In genomic region chr12:38555620-38556596, GRCh38 we compare ENCODE assay signal across 1 cellular context.
TF ChIP-seq lines count a peak whose summit lies in the region.

No MANE protein-coding gene starts in this region.

TF ChIP-seq in GM23338, 12 proteins besides CTCF, POLR2A, EP300 and RAD21 (continued from another document):
- TF ChIP-seq ZNF462 (CRISPR knock-in tag; IDR thresholded peaks at IDR 0.05), result no peak
- TF ChIP-seq STAT1 (IDR thresholded peaks at IDR 0.05; ENCODE audit: unreplicated experiment), result no peak
- TF ChIP-seq, protein P1, sequence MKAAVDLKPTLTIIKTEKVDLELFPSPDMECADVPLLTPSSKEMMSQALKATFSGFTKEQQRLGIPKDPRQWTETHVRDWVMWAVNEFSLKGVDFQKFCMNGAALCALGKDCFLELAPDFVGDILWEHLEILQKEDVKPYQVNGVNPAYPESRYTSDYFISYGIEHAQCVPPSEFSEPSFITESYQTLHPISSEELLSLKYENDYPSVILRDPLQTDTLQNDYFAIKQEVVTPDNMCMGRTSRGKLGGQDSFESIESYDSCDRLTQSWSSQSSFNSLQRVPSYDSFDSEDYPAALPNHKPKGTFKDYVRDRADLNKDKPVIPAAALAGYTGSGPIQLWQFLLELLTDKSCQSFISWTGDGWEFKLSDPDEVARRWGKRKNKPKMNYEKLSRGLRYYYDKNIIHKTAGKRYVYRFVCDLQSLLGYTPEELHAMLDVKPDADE (IDR thresholded peaks at IDR 0.05), result no peak
